Comparison of ENCODE assay signal across 10 cellular contexts in the genomic region with DNA sequence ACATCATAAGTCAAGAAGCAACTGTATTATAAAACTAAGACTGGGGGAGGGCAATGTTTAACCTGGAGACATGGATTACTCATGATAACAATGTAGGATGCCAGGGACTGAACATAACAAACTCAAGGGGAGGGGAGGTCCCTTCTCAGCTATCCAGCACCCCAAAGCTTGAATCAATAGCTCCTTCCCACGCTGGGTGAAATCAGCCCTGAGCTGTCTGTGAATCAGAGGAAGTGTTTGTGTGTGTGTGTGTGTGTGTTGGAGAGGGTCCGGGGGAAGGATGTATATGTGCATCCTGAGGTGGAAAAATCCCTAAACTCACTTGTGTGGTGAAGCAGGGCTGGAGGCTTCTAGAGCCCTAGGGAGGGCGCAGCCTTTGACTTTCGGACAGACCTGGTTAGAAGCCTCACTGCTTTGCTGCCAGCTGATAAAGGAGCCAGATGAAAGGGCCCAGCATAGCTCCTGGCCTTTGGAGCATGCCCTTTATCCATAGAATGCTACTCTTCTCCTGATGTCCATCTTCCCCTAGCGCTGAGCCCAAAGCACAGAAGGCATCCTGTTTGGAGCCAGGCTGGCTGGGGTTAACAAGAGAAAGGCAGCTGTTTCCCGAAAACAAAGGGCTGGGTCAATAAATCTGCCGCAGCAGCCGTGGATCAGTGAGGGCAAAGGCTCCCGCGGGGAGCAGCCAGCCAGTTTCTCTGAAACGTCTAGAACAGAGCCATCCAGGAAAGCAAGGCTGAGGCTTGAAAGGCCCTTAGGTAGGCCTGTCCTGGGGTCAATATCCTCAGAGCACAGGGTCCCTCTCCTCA. TPM values are rescaled to one million over a fixed set of nuclear protein-coding genes. Genes with fewer than 3 reads are reported as not detected.
DNase-seq lines count a peak whose midpoint lies in the region; ATAC-seq and TF ChIP-seq lines count a peak whose summit lies in the region.
"Had no signal": no experiment of that assay in that cellular context is flagged by ENCODE, and none has a peak within 500 bp of the region (broad histone marks: within the 10 kb centered on the region; RNA-seq: fewer than 3 reads in every experiment).

No MANE protein-coding gene starts in this region.

- peaks cover 40% of the 10 kb centered on the region for H3K4me1 Mint-ChIP-seq in neural progenitor cell
- no peaks in the 10 kb centered on the region for H3K4me1 Mint-ChIP-seq in activated CD4-positive, alpha-beta T cell treated with anti-CD3 and anti-CD28 coated beads, Interleukin-2, amount 10 ng/mL, durations not matched to agents 24 days and 14 days

- H3K36me3 Mint-ChIP-seq in neural progenitor cell, result no peaks in the 10 kb centered on the region
- H3K36me3 Mint-ChIP-seq in activated CD4-positive, alpha-beta T cell treated with anti-CD3 and anti-CD28 coated beads, Interleukin-2, amount 10 ng/mL, durations not matched to agents 24 days and 14 days (ENCODE audit: low read depth), result no peaks in the 10 kb centered on the region

- peak overlapping the region; percentile 56 for H3K4me2 ChIP-seq in neural progenitor cell

- no peaks in the 10 kb centered on the region for H4K20me1 ChIP-seq in neural progenitor cell (ENCODE audit: low read depth)

- no peaks in the 10 kb centered on the region for H3K36me3 ChIP-seq in neural progenitor cell

- no peak for ATAC-seq in GM18505 (IDR thresholded peaks at IDR 0.05; ENCODE audit: unreplicated experiment)

- no peaks in the 10 kb centered on the region for H3K27me3 ChIP-seq in neural progenitor cell

- DNase-seq in DMS153 (lab: John Stamatoyannopoulos, UW) (peak; percentile 77), NCI-H1417 (lab: John Stamatoyannopoulos, UW) (peak; percentile 6 to 92 (median 69)), ecto neural progenitor cell (ENCODE audit: low spot score) (peak; percentile 63), neural progenitor cell (ENCODE audit: low spot score) (peak; percentile 74), NCI-H187 treated with DMSO at 0.1 percent for 48 hours (lab: John Stamatoyannopoulos, UW) (no peak)
- DNase-seq in activated CD4-positive, alpha-beta T cell treated with anti-CD3 and anti-CD28 coated beads, Interleukin-2, amount 50 U/mL, for 4 hours, result no peak
- DNase-seq in activated CD4-positive, alpha-beta T cell treated with anti-CD3 and anti-CD28 coated beads, Interleukin-2, amount 10 ng/mL, durations not matched to agents 24 days and 14 days, result no peak
- DNase-seq: effector CD8-positive, alpha-beta T cell had no signal

- H3K9ac ChIP-seq in neural progenitor cell, result no peak overlapping the region

- peaks cover 4% of the 10 kb centered on the region for H3K27me3 Mint-ChIP-seq in neural progenitor cell (ENCODE audit: insufficient read depth, low read depth)
- peaks cover 9% of the 10 kb centered on the region for H3K27me3 Mint-ChIP-seq in activated CD4-positive, alpha-beta T cell treated with anti-CD3 and anti-CD28 coated beads, Interleukin-2, amount 10 ng/mL, durations not matched to agents 24 days and 14 days

- H3K4me3 Mint-ChIP-seq in neural progenitor cell, result no peak overlapping the region
- H3K4me3 Mint-ChIP-seq in activated CD4-positive, alpha-beta T cell treated with anti-CD3 and anti-CD28 coated beads, Interleukin-2, amount 10 ng/mL, durations not matched to agents 24 days and 14 days, result no peak overlapping the region

- no peak for TF ChIP-seq POLR2A in GM18505 (IDR thresholded peaks at IDR 0.05; ENCODE audit: borderline replicate concordance, extremely low read depth, insufficient read depth, insufficient read length)

- H3K4me1 ChIP-seq in neural progenitor cell, result peaks cover 15% of the 10 kb centered on the region

- H3K27ac Mint-ChIP-seq in neural progenitor cell, result peak overlapping the region; percentile 98
- no peak overlapping the region for H3K27ac Mint-ChIP-seq in activated CD4-positive, alpha-beta T cell treated with anti-CD3 and anti-CD28 coated beads, Interleukin-2, amount 10 ng/mL, durations not matched to agents 24 days and 14 days

- H3F3A ChIP-seq in neural progenitor cell (ENCODE audit: low read depth), result peaks cover 11% of the 10 kb centered on the region

- H3K27ac ChIP-seq in neural progenitor cell, result no peak overlapping the region

- no peak for TF ChIP-seq CTCF in neural progenitor cell (IDR thresholded peaks at IDR 0.05)

- intact Hi-C loops in activated CD4-positive, alpha-beta T cell treated with anti-CD3 and anti-CD28 coated beads, Interleukin-2, amount 10 ng/mL, durations not matched to agents 24 days and 14 days (cut with micrococcal nuclease), result no loop called here

- H3K9me3 ChIP-seq in neural progenitor cell (ENCODE audit: low read depth), result no peaks in the 10 kb centered on the region

- no peak overlapping the region for H3K4me3 ChIP-seq in neural progenitor cell

- no peaks in the 10 kb centered on the region for H3K79me2 ChIP-seq in neural progenitor cell (ENCODE audit: low read depth)

- no peaks in the 10 kb centered on the region for H3K9me3 Mint-ChIP-seq in neural progenitor cell
- H3K9me3 Mint-ChIP-seq in activated CD4-positive, alpha-beta T cell treated with anti-CD3 and anti-CD28 coated beads, Interleukin-2, amount 10 ng/mL, durations not matched to agents 24 days and 14 days, result no peaks in the 10 kb centered on the region

- H2AFZ ChIP-seq in neural progenitor cell (replicated peaks), result peak overlapping the region; percentile 40

RNA-seq across cellular contexts. Expression of a gene that starts 35.8 kb away (rescaled TPM):
- 11.7 and 45.1 TPM in 2 replicates for total RNA-seq in neural progenitor cell (ENCODE audit: low replicate concordance)
- total RNA-seq in activated CD4-positive, alpha-beta T cell treated with anti-CD3 and anti-CD28 coated beads, Interleukin-2, amount 10 ng/mL, durations not matched to agents 24 days and 14 days, result 23.7 and 24.2 TPM in 2 replicates

RNA-seq across cellular contexts. Expression of a gene that starts 46.7 kb away (rescaled TPM):
- total RNA-seq in neural progenitor cell (ENCODE audit: low replicate concordance), result 186 and 222 TPM in 2 replicates
- 253 and 256 TPM in 2 replicates for total RNA-seq in activated CD4-positive, alpha-beta T cell treated with anti-CD3 and anti-CD28 coated beads, Interleukin-2, amount 10 ng/mL, durations not matched to agents 24 days and 14 days

RNA-seq across cellular contexts. Expression of a gene that starts 49.2 kb away (rescaled TPM):
- 1.5 and 2.4 TPM in 2 replicates for total RNA-seq in neural progenitor cell (ENCODE audit: low replicate concordance)
- total RNA-seq in activated CD4-positive, alpha-beta T cell treated with anti-CD3 and anti-CD28 coated beads, Interleukin-2, amount 10 ng/mL, durations not matched to agents 24 days and 14 days, result not detected in 2 replicates
- total RNA-seq: T-helper 1 cell treated with Interleukin-12 subunit alpha and Interleukin-12 subunit beta and Interleukin-4 antibody, amounts not matched to agents 30 ng/mL and 1 ng/mL, for 36 hours had no signal

RNA-seq across cellular contexts. Expression of a gene that starts 51.9 kb away (rescaled TPM):
- 1.6 and 1.8 TPM in 2 replicates for total RNA-seq in neural progenitor cell (ENCODE audit: low replicate concordance)
- not detected in 2 replicates for total RNA-seq in activated CD4-positive, alpha-beta T cell treated with anti-CD3 and anti-CD28 coated beads, Interleukin-2, amount 10 ng/mL, durations not matched to agents 24 days and 14 days
- total RNA-seq: T-helper 1 cell treated with Interleukin-12 subunit alpha and Interleukin-12 subunit beta and Interleukin-4 antibody, amounts not matched to agents 30 ng/mL and 1 ng/mL, for 36 hours had no signal

Comparison
In these comparisons a context has a peak if more than half of its experiments do, and no peak if none do; other contexts are left out.
1. DNase-seq: peak in DMS153 (single experiment), NCI-H1417 (3 of 3), ecto neural progenitor cell (single experiment) and neural progenitor cell (single experiment); none in NCI-H187 treated with DMSO at 0.1 percent for 48 hours (single experiment), activated CD4-positive, alpha-beta T cell treated with anti-CD3 and anti-CD28 coated beads, Interleukin-2, amount 50 U/mL, for 4 hours (0 of 2) and activated CD4-positive, alpha-beta T cell treated with anti-CD3 and anti-CD28 coated beads, Interleukin-2, amount 10 ng/mL, durations not matched to agents 24 days and 14 days (single experiment).